In genomic region chr2:65056215-65056989, GRCh38 we compare ENCODE assay signal across 1 cellular context.
TF ChIP-seq lines count a peak whose summit lies in the region.

Gene CEP68, plus strand, starts transcription at chr2:65056416. Its CDS starts 13,029 bp downstream, at chr2:65069445.

TF ChIP-seq in HepG2, 621 proteins besides CTCF, POLR2A, EP300 and RAD21 (continued from another document and continues in another):
- peak; percentile 84 for TF ChIP-seq ZNF574 (CRISPR knock-in tag; IDR thresholded peaks at IDR 0.05)
- TF ChIP-seq PHF5A (CRISPR knock-in tag; IDR thresholded peaks at IDR 0.05; ENCODE audit: low read depth, unreplicated experiment) = peak; percentile 93
- TF ChIP-seq THYN1 (CRISPR knock-in tag; IDR thresholded peaks at IDR 0.05; ENCODE audit: borderline replicate concordance, low read depth) = no peak
- TF ChIP-seq ZNF530 (CRISPR knock-in tag; IDR thresholded peaks at IDR 0.05; ENCODE audit: low read depth) = no peak
- peak; percentile 91; the same call in 1 of the 2 replicates for TF ChIP-seq PCBP1 (IDR thresholded peaks at IDR 0.05; ENCODE audit: borderline replicate concordance, low read depth, low read length)
- no peak; the same call in 1 of the 2 replicates for TF ChIP-seq CREBL2 (CRISPR knock-in tag; IDR thresholded peaks at IDR 0.05; ENCODE audit: borderline replicate concordance)
- TF ChIP-seq SATB2 (CRISPR knock-in tag; IDR thresholded peaks at IDR 0.05) = peak; percentile 93
- peak; percentile 62; the same call in 1 of the 2 replicates for TF ChIP-seq PRDM10 (CRISPR knock-in tag; IDR thresholded peaks at IDR 0.05; ENCODE audit: low read depth)
- TF ChIP-seq BRCA1 (CRISPR knock-in tag; IDR thresholded peaks at IDR 0.05) = no peak
- TF ChIP-seq BATF2 (CRISPR knock-in tag; IDR thresholded peaks at IDR 0.05) = peak; percentile 90
- peak; percentile 100 for TF ChIP-seq SP2 (CRISPR knock-in tag; IDR thresholded peaks at IDR 0.05)
- TF ChIP-seq MATR3 (CRISPR knock-in tag; IDR thresholded peaks at IDR 0.05) = no peak
- no peak for TF ChIP-seq JARID2 (CRISPR knock-in tag; IDR thresholded peaks at IDR 0.05; ENCODE audit: insufficient replicate concordance)
- peak; percentile 29; the same call in 1 of the 2 replicates for TF ChIP-seq HNRNPL (IDR thresholded peaks at IDR 0.05; ENCODE audit: low read depth, low read length)
- peak; percentile 48; the same call in 1 of the 2 replicates for TF ChIP-seq ZBED4 (CRISPR knock-in tag; IDR thresholded peaks at IDR 0.05; ENCODE audit: borderline replicate concordance)
- TF ChIP-seq RFX1 (IDR thresholded peaks at IDR 0.05) = no peak
- peak; percentile 10; the same call in 1 of the 2 replicates for TF ChIP-seq ZNF143 (CRISPR knock-in tag; IDR thresholded peaks at IDR 0.05)
- peak in 1 of 2 experiments; percentile 74; a peak in 2 of 4 replicates for TF ChIP-seq REST (IDR thresholded peaks at IDR 0.05; ENCODE audit: borderline replicate concordance in 1 of 2, low read depth in 1 of 2, low read length in 2 of 2)
- no peak for TF ChIP-seq STAG1 (CRISPR knock-in tag; IDR thresholded peaks at IDR 0.05)
- TF ChIP-seq CENPX (CRISPR knock-in tag; IDR thresholded peaks at IDR 0.05) = no peak; the same call in 1 of the 2 replicates
- no peak for TF ChIP-seq ZNF234 (CRISPR knock-in tag; conservative IDR thresholded peaks at IDR 0.05)
- no peak for TF ChIP-seq ZNF572 (CRISPR knock-in tag; IDR thresholded peaks at IDR 0.05)
- 0 out of 2 replicates have a peak, but pooled peaks have one; percentile 73 for TF ChIP-seq NKX3-1 (CRISPR knock-in tag; IDR thresholded peaks at IDR 0.05)
- peak; percentile 32; the same call in 1 of the 2 replicates for TF ChIP-seq NR2C2 (CRISPR knock-in tag; IDR thresholded peaks at IDR 0.05; ENCODE audit: borderline replicate concordance)
- no peak for TF ChIP-seq GMEB2 (CRISPR knock-in tag; IDR thresholded peaks at IDR 0.05; ENCODE audit: low read depth)
- TF ChIP-seq ZNF136 (CRISPR knock-in tag; IDR thresholded peaks at IDR 0.05; ENCODE audit: low read depth) = 0 out of 2 replicates have a peak, but pooled peaks have one; percentile 94
- peak; percentile 87; the same call in 1 of the 2 replicates for TF ChIP-seq TERF1 (CRISPR knock-in tag; IDR thresholded peaks at IDR 0.05)
- TF ChIP-seq MEIS1 (CRISPR knock-in tag; IDR thresholded peaks at IDR 0.05; ENCODE audit: borderline replicate concordance) = peak; percentile 26
- no peak for TF ChIP-seq RORA (CRISPR knock-in tag; IDR thresholded peaks at IDR 0.05)
- TF ChIP-seq USF2 (IDR thresholded peaks at IDR 0.05; ENCODE audit: low read depth, low read length) = no peak
- no peak; the same call in 1 of the 2 replicates for TF ChIP-seq USF2 (CRISPR knock-in tag; IDR thresholded peaks at IDR 0.05; ENCODE audit: borderline replicate concordance)
- no peak for TF ChIP-seq CSRNP1 (CRISPR knock-in tag; IDR thresholded peaks at IDR 0.05)
- TF ChIP-seq ZNF616 (CRISPR knock-in tag; IDR thresholded peaks at IDR 0.05; ENCODE audit: low read depth) = peak; percentile 91
- peak; percentile 95; the same call in 1 of the 2 replicates for TF ChIP-seq DNMT1 (CRISPR knock-in tag; IDR thresholded peaks at IDR 0.05)
- TF ChIP-seq NFATC3 (CRISPR knock-in tag; IDR thresholded peaks at IDR 0.05) = 0 out of 2 replicates have a peak, but pooled peaks have one; percentile 71
